Comparison of ENCODE assay signal across 13 cellular contexts in the genomic region with DNA sequence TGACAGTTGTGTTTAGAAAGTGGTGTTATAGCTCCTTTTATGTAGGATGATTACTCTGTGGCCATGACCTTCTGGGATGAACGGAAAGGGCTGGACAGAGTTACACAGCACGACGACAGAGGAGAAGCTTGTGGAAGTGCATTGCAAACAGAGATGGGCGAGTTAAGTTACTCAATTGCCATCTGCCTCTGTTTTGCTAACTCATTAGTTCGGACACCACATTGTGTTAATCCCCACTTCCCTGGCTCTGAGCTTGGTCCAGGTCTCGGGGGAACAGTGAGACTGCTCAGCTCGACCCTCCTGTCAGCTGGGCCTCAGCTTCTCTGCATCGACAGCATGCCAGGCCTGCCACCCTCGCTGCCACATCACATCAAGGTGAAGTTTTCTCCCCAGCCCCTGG.
DNase-seq lines count a peak whose midpoint lies in the region; ATAC-seq and TF ChIP-seq lines count a peak whose summit lies in the region.
"Had no signal": no experiment of that assay in that cellular context is flagged by ENCODE, and none has a peak within 500 bp of the region (broad histone marks: within the 10 kb centered on the region; RNA-seq: fewer than 3 reads in every experiment).

No MANE protein-coding gene starts in this region.

- no peak overlapping the region for H3K4me3 ChIP-seq in skin epidermis

- peaks cover 38% of the 10 kb centered on the region for H3K4me1 Mint-ChIP-seq in chondrocyte (ENCODE audit: low read depth)

- TF ChIP-seq CTCF in chondrocyte (IDR thresholded peaks at IDR 0.05): no peak

- H3K9me3 Mint-ChIP-seq in chondrocyte (ENCODE audit: low read depth): no peaks in the 10 kb centered on the region
- H3K9me3 Mint-ChIP-seq: activated T-cell treated with anti-CD3 and anti-CD28 coated beads, Interleukin-2, amount 50 U/mL, for 72 hours had no signal

- no peaks in the 10 kb centered on the region for H3K36me3 Mint-ChIP-seq in chondrocyte (ENCODE audit: low read depth)

- no peak overlapping the region for H3K4me3 Mint-ChIP-seq in chondrocyte (ENCODE audit: unreplicated experiment)
- H3K4me3 Mint-ChIP-seq: activated T-cell treated with anti-CD3 and anti-CD28 coated beads, Interleukin-2, amount 50 U/mL, for 72 hours had no signal

- ATAC-seq in left lobe of liver (peak; percentile 21), HG02981 (IDR thresholded peaks at IDR 0.05; ENCODE audit: unreplicated experiment) (no peak), HG03108 (IDR thresholded peaks at IDR 0.05; ENCODE audit: unreplicated experiment) (no peak)
- ATAC-seq: activated CD4-positive, CD25-positive, alpha-beta regulatory T cell treated with anti-CD3 and anti-CD28 coated beads, Interleukin-2, amount 50 U/mL, for 24 hours; activated T-cell treated with anti-CD3 and anti-CD28 coated beads, Interleukin-2, amount 50 U/mL, for 72 hours had no signal

- DNase-seq in DMS 273 treated with DMSO at 0.1 percent for 48 hours (lab: John Stamatoyannopoulos, UW) (peak; percentile 63), left lobe of liver (ENCODE audit: low spot score) (no peak), chondrocyte (ENCODE audit: low spot score) (no peak)
- DNase-seq in activated effector memory CD4-positive, alpha-beta T cell treated with Interleukin-2 at 50 U/mL for 16 hours: no peak
- DNase-seq: activated T-cell treated with anti-CD3 and anti-CD28 coated beads, Interleukin-2, amount 50 U/mL, for 72 hours; erythroblast; NCI-H526; stimulated activated CD4-positive, alpha-beta T cell treated with anti-CD3 and anti-CD28 coated beads, Interleukin-12 subunit alpha, Interleukin-12 subunit beta, amount 100 ng/mL, for 4 hours had no signal

- H3K27ac Mint-ChIP-seq in chondrocyte (ENCODE audit: unreplicated experiment): no peak overlapping the region
- H3K27ac Mint-ChIP-seq: activated T-cell treated with anti-CD3 and anti-CD28 coated beads, Interleukin-2, amount 50 U/mL, for 72 hours had no signal

- H3K27me3 Mint-ChIP-seq in chondrocyte (ENCODE audit: low read depth): no peaks in the 10 kb centered on the region

- H3K27ac ChIP-seq in angular gyrus (ENCODE audit: low read depth, low read length) (peak overlapping the region; percentile 12), skin epidermis (peak overlapping the region in 20 of 21 experiments; percentile 5 to 80 (median 64))
